In the genomic region with DNA sequence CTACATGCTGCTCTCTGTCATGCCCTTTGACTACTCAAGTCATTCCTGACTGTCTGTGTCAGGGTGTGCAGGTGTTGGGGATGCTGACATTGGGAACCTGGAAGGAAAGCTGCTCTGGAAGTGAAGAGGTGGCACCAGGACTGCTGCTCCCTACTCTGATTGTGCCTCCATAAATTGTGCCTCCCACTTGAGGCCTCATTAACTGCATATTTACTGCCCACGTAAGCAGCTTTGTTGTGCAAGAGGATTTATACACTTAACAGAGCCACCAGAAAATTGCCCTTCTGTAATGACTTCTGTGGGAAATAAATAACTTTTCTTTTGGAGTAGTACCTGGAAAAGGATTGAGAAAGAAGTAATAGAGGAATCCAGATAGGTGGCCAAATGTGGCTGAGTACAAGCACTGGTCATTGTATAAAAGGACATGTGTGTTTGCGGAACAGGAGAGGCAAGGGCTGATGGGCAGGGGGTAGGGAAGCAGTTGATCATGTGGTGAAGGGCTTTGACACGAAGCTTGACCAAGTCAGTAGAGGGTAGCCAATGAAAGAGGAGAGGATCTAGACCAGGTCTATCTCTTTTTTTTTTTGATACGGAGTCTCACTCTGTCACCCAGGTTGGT, we compare ENCODE assay signal across 16 cellular contexts. TPM values are rescaled to one million over a fixed set of nuclear protein-coding genes. Genes with fewer than 3 reads are reported as not detected.
DNase-seq lines count a peak whose midpoint lies in the region; ATAC-seq and TF ChIP-seq lines count a peak whose summit lies in the region.
"Had no signal": no experiment of that assay in that cellular context is flagged by ENCODE, and none has a peak within 500 bp of the region (broad histone marks: within the 10 kb centered on the region; RNA-seq: fewer than 3 reads in every experiment).

No MANE protein-coding gene starts in this region.

- H3K36me3 ChIP-seq in mucosa of descending colon (ENCODE audit: low read depth), result no peaks in the 10 kb centered on the region

- DNase-seq in NCI-H345 (lab: John Stamatoyannopoulos, UW) (peak; percentile 1), NCI-H345 treated with DMSO at 0.1 percent for 48 hours (lab: John Stamatoyannopoulos, UW; ENCODE audit: unreplicated experiment) (no peak), choroid plexus epithelial cell (ENCODE audit: low read depth) (peak; percentile 13), mucosa of descending colon (no peak), type B pancreatic cell (ENCODE audit: extremely low spot score, unreplicated experiment) (no peak), activated gamma-delta T cell treated with Interleukin-2 at 50 U/mL for 16 hours (no peak)
- no peak for DNase-seq in central memory CD4-positive, alpha-beta T cell
- DNase-seq in NK-92 treated with Interleukin-12 subunit alpha and Interleukin-12 subunit beta, amount 100 ng/mL, for 24 hours (lab: John Stamatoyannopoulos, UW), result no peak
- DNase-seq: Caco-2, DMS53, HCEC 1CT, NCI-H1694, NCI-H2171, NCI-H510A had no signal

- no peaks in the 10 kb centered on the region for H3K9me3 ChIP-seq in mucosa of descending colon
- H3K9me3 ChIP-seq: A549, Caco-2 had no signal

- no peaks in the 10 kb centered on the region for H3K27me3 Mint-ChIP-seq in type B pancreatic cell

- no peak overlapping the region for H3K4me3 Mint-ChIP-seq in type B pancreatic cell
- H3K4me3 Mint-ChIP-seq: CD14-positive monocyte had no signal

- peaks cover 4% of the 10 kb centered on the region for H3K9me3 Mint-ChIP-seq in type B pancreatic cell

- no peak for TF ChIP-seq CTCF in choroid plexus epithelial cell (conservative IDR thresholded peaks at IDR 0.05; ENCODE audit: low read depth, low read length)
- no peak for TF ChIP-seq CTCF in mucosa of descending colon (IDR thresholded peaks at IDR 0.05)
- no peak for TF ChIP-seq CTCF in type B pancreatic cell (conservative IDR thresholded peaks at IDR 0.05)

- H3K4me3 ChIP-seq in choroid plexus epithelial cell (ENCODE audit: low read depth, low read length), result no peak overlapping the region
- no peak overlapping the region for H3K4me3 ChIP-seq in mucosa of descending colon
- H3K4me3 ChIP-seq: A549 had no signal

- intact Hi-C loops in mucosa of descending colon (cut with DNase I, micrococcal nuclease), result no loop called here

- no peaks in the 10 kb centered on the region for H3K4me1 Mint-ChIP-seq in type B pancreatic cell (ENCODE audit: unreplicated experiment)
- H3K4me1 Mint-ChIP-seq: CD14-positive monocyte had no signal

- peaks cover 13% of the 10 kb centered on the region for H3K4me1 ChIP-seq in mucosa of descending colon (ENCODE audit: low read depth)
- H3K4me1 ChIP-seq: A549 had no signal

- ATAC-seq in mucosa of descending colon, result peak; percentile 58
- ATAC-seq: A549 had no signal

- peak overlapping the region; percentile 6 for H3K27ac Mint-ChIP-seq in type B pancreatic cell
- H3K27ac Mint-ChIP-seq: CD14-positive monocyte had no signal

- H3K36me3 Mint-ChIP-seq in type B pancreatic cell, result no peaks in the 10 kb centered on the region

RNA-seq across cellular contexts. Expression of gene IL20RB, which starts 24.8 kb away (rescaled TPM):
- total RNA-seq in mucosa of descending colon (1 to 10 TPM in 2 of 3 donors, under 1 TPM in 1; 0.60 to 1.7 (median 1.2) TPM), type B pancreatic cell (ENCODE audit: low replicate concordance) (0.31 and 0.56 TPM in 2 replicates)

Comparison
In these comparisons a context has a peak if more than half of its experiments do, and no peak if none do; other contexts are left out.
1. DNase-seq: peak in NCI-H345 (single experiment) and choroid plexus epithelial cell (single experiment); none in NCI-H345 treated with DMSO at 0.1 percent for 48 hours (single experiment), mucosa of descending colon (0 of 3), type B pancreatic cell (single experiment), central memory CD4-positive, alpha-beta T cell (single experiment), NK-92 treated with Interleukin-12 subunit alpha and Interleukin-12 subunit beta, amount 100 ng/mL, for 24 hours (single experiment) and activated gamma-delta T cell treated with Interleukin-2 at 50 U/mL for 16 hours (single experiment).